ENCODE assay signal across 11 cellular contexts in genomic region chr2:152481881-152482280, GRCh38.
"Had no signal": no experiment of that assay in that cellular context is flagged by ENCODE, and none has a peak within 500 bp of the region (broad histone marks: within the 10 kb centered on the region; RNA-seq: fewer than 3 reads in every experiment).

No MANE protein-coding gene starts in this region.

- H3K4me3 Mint-ChIP-seq: activated CD8-positive, alpha-beta T cell treated with anti-CD3 and anti-CD28 coated beads for 36 hours; activated naive CD8-positive, alpha-beta T cell treated with anti-CD3 and anti-CD28 coated beads, Interleukin-2, amount 10 ng/mL, durations not matched to agents 7 days and 5 days; activated T-cell treated with anti-CD3 and anti-CD28 coated beads, Interleukin-2, amount 50 U/mL, for 72 hours had no signal

- H3K36me3 Mint-ChIP-seq: activated naive CD8-positive, alpha-beta T cell treated with anti-CD3 and anti-CD28 coated beads, Interleukin-2, amount 10 ng/mL, durations not matched to agents 7 days and 5 days had no signal

- H3K9me3 ChIP-seq: left lung, tibial nerve had no signal

- H3K27ac ChIP-seq: left lung, tibial nerve, VCaP had no signal

- H3K27me3 Mint-ChIP-seq: activated naive CD8-positive, alpha-beta T cell treated with anti-CD3 and anti-CD28 coated beads, Interleukin-2, amount 10 ng/mL, durations not matched to agents 7 days and 5 days had no signal

- H3K36me3 ChIP-seq: left lung, tibial nerve had no signal

- DNase-seq: activated CD4-positive, alpha-beta T cell treated with anti-CD3 and anti-CD28 coated beads for 4 hours; activated CD8-positive, alpha-beta memory T cell treated with anti-CD3 and anti-CD28 coated beads, Interleukin-2, amount 50 U/mL, for 4 hours; activated CD8-positive, alpha-beta T cell treated with anti-CD3 and anti-CD28 coated beads for 36 hours; activated naive CD8-positive, alpha-beta T cell treated with anti-CD3 and anti-CD28 coated beads, Interleukin-2, amount 10 ng/mL, durations not matched to agents 7 days and 5 days; activated T-cell treated with anti-CD3 and anti-CD28 coated beads, Interleukin-2, amount 50 U/mL, for 72 hours; anterior cingulate cortex; foreskin melanocyte; left lung; T-helper 1 cell had no signal

- H3K9me3 Mint-ChIP-seq: activated CD8-positive, alpha-beta T cell treated with anti-CD3 and anti-CD28 coated beads for 36 hours; activated naive CD8-positive, alpha-beta T cell treated with anti-CD3 and anti-CD28 coated beads, Interleukin-2, amount 10 ng/mL, durations not matched to agents 7 days and 5 days; activated T-cell treated with anti-CD3 and anti-CD28 coated beads, Interleukin-2, amount 50 U/mL, for 72 hours had no signal

- H3K27ac Mint-ChIP-seq: activated CD8-positive, alpha-beta T cell treated with anti-CD3 and anti-CD28 coated beads for 36 hours; activated naive CD8-positive, alpha-beta T cell treated with anti-CD3 and anti-CD28 coated beads, Interleukin-2, amount 10 ng/mL, durations not matched to agents 7 days and 5 days; activated T-cell treated with anti-CD3 and anti-CD28 coated beads, Interleukin-2, amount 50 U/mL, for 72 hours had no signal

- ATAC-seq: activated CD8-positive, alpha-beta T cell treated with anti-CD3 and anti-CD28 coated beads for 36 hours; activated T-cell treated with anti-CD3 and anti-CD28 coated beads, Interleukin-2, amount 50 U/mL, for 72 hours; left lung had no signal

- H3K4me3 ChIP-seq: left lung, tibial nerve had no signal

- H3K27me3 ChIP-seq: left lung, tibial nerve had no signal

- H3K4me1 Mint-ChIP-seq: activated naive CD8-positive, alpha-beta T cell treated with anti-CD3 and anti-CD28 coated beads, Interleukin-2, amount 10 ng/mL, durations not matched to agents 7 days and 5 days had no signal
